8 cellular contexts compared by ENCODE assay signal in genomic region chr7:131108212-131108980, GRCh38.
DNase-seq lines count a peak whose midpoint lies in the region; ATAC-seq and TF ChIP-seq lines count a peak whose summit lies in the region.

No MANE protein-coding gene starts in this region.

- H3K27ac Mint-ChIP-seq in T-helper 17 cell (peak overlapping the region; percentile 99), nephron (peak overlapping the region in 2 of 3 experiments; percentile 64 to 73)

- no peaks in the 10 kb centered on the region for H3K27me3 Mint-ChIP-seq in T-helper 17 cell
- peaks cover 91% of the 10 kb centered on the region for H3K27me3 Mint-ChIP-seq in nephron (ENCODE audit: low read depth)

- H3K4me3 ChIP-seq in AG10803 (ENCODE audit: low read length): peak overlapping the region; percentile 80

- H3K27ac ChIP-seq in epithelial cell of prostate: peak overlapping the region; percentile 83

- H3K4me3 Mint-ChIP-seq in T-helper 17 cell (peak overlapping the region; percentile 98), nephron (peak overlapping the region; percentile 78 to 94 (median 88))

- peak; percentile 35 for ATAC-seq in T-helper 17 cell

- H3K36me3 Mint-ChIP-seq in T-helper 17 cell (ENCODE audit: low read depth): peaks cover 24% of the 10 kb centered on the region
- no peaks in the 10 kb centered on the region for H3K36me3 Mint-ChIP-seq in nephron (ENCODE audit: low read depth)

- peak; percentile 57 for TF ChIP-seq POLR2A in GM19193 (IDR thresholded peaks at IDR 0.05; ENCODE audit: extremely low read depth, insufficient read depth, insufficient read length)

- no peaks in the 10 kb centered on the region for H3K9me3 Mint-ChIP-seq in nephron

- no peaks in the 10 kb centered on the region for H3K9me3 ChIP-seq in T-helper 17 cell (ENCODE audit: control insufficient read depth, low read length, poor library complexity, severe bottlenecking)

- TF ChIP-seq CTCF in AG10803 (conservative IDR thresholded peaks at IDR 0.05; ENCODE audit: low read length) (no peak), nephron (IDR thresholded peaks at IDR 0.05; ENCODE audit: unreplicated experiment in 3 of 3) (no peak)

- H3K4me1 Mint-ChIP-seq in T-helper 17 cell (peaks cover 60% of the 10 kb centered on the region), nephron (peaks cover 34% of the 10 kb centered on the region)

- DNase-seq in AG10803 (ENCODE audit: low read depth) (peak; percentile 58), T-helper 17 cell (peak in 2 of 3 donors; percentile 41 to 51), epithelial cell of prostate (ENCODE audit: low read depth, low spot score) (no peak), OCI-M2 (lab: John Stamatoyannopoulos, UW; ENCODE audit: unreplicated experiment) (no peak), HPDE6-E6E7 (ENCODE audit: extremely low spot score) (no peak)
- no peak for DNase-seq in stimulated activated CD4-positive, alpha-beta T cell treated with anti-CD3 and anti-CD28 coated beads, Interleukin-15, amount 100 ng/mL, for 24 hours

Comparison
In these comparisons a context has a peak if more than half of its experiments do, and no peak if none do; other contexts are left out.
1. DNase-seq: peak in AG10803 (single experiment) and T-helper 17 cell (2 of 3); none in epithelial cell of prostate (single experiment), OCI-M2 (single experiment), HPDE6-E6E7 (single experiment) and stimulated activated CD4-positive, alpha-beta T cell treated with anti-CD3 and anti-CD28 coated beads, Interleukin-15, amount 100 ng/mL, for 24 hours (single experiment).